In genomic region chr16:20868890-20869289, GRCh38 we compare ENCODE assay signal across 10 cellular contexts. TPM values are rescaled to one million over a fixed set of nuclear protein-coding genes. Genes with fewer than 3 reads are reported as not detected.
A peak's percentile ranks its signal among the peaks of the same experiment; 100 is the strongest.
DNase-seq lines count a peak whose midpoint lies in the region; FAIRE-seq and TF ChIP-seq lines count a peak whose summit lies in the region.
"Had no signal": no experiment of that assay in that cellular context is flagged by ENCODE, and none has a peak within 500 bp of the region (broad histone marks: within the 10 kb centered on the region; RNA-seq: fewer than 3 reads in every experiment).

No MANE protein-coding gene starts in this region.

- TF ChIP-seq POLR2A in breast epithelium (IDR thresholded peaks at IDR 0.05) = no peak

- FAIRE-seq in small intestine (lab: Jason Lieb, UNC) = no peak
- FAIRE-seq: GM12892 had no signal

- WGBS in small intestine, 3 donors = 6 to 32% (median 16%) methylated on average over 3 of the region's 3 CpGs

- no peak for TF ChIP-seq CTCF in breast epithelium (IDR thresholded peaks at IDR 0.05)
- TF ChIP-seq CTCF in GM20000 (IDR thresholded peaks at IDR 0.05; ENCODE audit: extremely low read depth, missing control alignments) = no peak

- intact Hi-C loops in breast epithelium (cut with DNase I; ENCODE audit: low total_unique reads) = no loop called here

- peak; percentile 37 for DNase-seq in HT-29 (ENCODE audit: low spot score)
- DNase-seq in breast epithelium (ENCODE audit: low spot score in 2 of 2) = peak in 1 of 2 donors; percentile 56
- DNase-seq in iris pigment epithelial cell (ENCODE audit: low read depth) = peak; percentile 39
- peak; percentile 88 for DNase-seq in small intestine
- no peak for DNase-seq in NCI-H2107 (lab: John Stamatoyannopoulos, UW)
- no peak for DNase-seq in retina
- DNase-seq in OCI-M2 (lab: John Stamatoyannopoulos, UW; ENCODE audit: unreplicated experiment) = no peak
- DNase-seq in GM20000 (ENCODE audit: low spot score) = no peak
- DNase-seq: activated CD4-positive, alpha-beta T cell treated with anti-CD3 and anti-CD28 coated beads, Interleukin-2, amount 50 U/mL, for 1 hour had no signal

- no peaks in the 10 kb centered on the region for H3K27me3 ChIP-seq in breast epithelium
- no peaks in the 10 kb centered on the region for H3K27me3 ChIP-seq in small intestine (ENCODE audit: control insufficient read depth in 2 of 2, insufficient read depth in 2 of 2, low read length in 2 of 2)

- H3K4me3 ChIP-seq in breast epithelium (no peak overlapping the region), small intestine (ENCODE audit: low read depth in 1 of 2, low read length in 2 of 2) (no peak overlapping the region)

- H3K4me1 ChIP-seq in breast epithelium (peaks cover 10 to 19% of the 10 kb centered on the region in 2 donors), small intestine (ENCODE audit: control insufficient read depth in 2 of 2, insufficient read depth in 1 of 2, low read depth in 1 of 2, low read length in 1 of 2) (peaks cover 7 to 23% of the 10 kb centered on the region in 2 donors)

- H3K36me3 ChIP-seq in breast epithelium (no peaks in the 10 kb centered on the region), small intestine (ENCODE audit: control insufficient read depth in 2 of 2, insufficient read depth in 2 of 2, low read length in 2 of 2) (no peaks in the 10 kb centered on the region)

- H3K27ac ChIP-seq in breast epithelium (peak overlapping the region; percentile 45 to 68), small intestine (ENCODE audit: low read depth in 1 of 2, low read length in 1 of 2) (peak overlapping the region; percentile 29 to 30)

- H3K9me3 ChIP-seq in breast epithelium (no peaks in the 10 kb centered on the region), small intestine (ENCODE audit: control insufficient read depth, low read depth) (no peaks in the 10 kb centered on the region)

RNA-seq across cellular contexts. Expression of gene DCUN1D3, which starts 31.3 kb away (rescaled TPM):
- 8.8 and 8.9 TPM in 2 replicates for total RNA-seq in HT-29 (2014; rRNA removed; shearing (Covaris generic))
- 10 to 100 TPM; 22.7 to 43.8 (median 26.2) TPM for total RNA-seq in breast epithelium
- polyA plus RNA-seq in small intestine = 1 to 10 TPM; 1.6 to 4.8 (median 2.7) TPM

RNA-seq across cellular contexts. Expression of gene LYRM1, which starts 31.7 kb away (rescaled TPM):
- total RNA-seq in HT-29 (2014; rRNA removed; shearing (Covaris generic)) = 28.5 and 36.5 TPM in 2 replicates
- 10 to 100 TPM; 42.6 to 54.6 (median 50.9) TPM for total RNA-seq in breast epithelium
- 10 to 100 TPM; 18.1 to 53.0 (median 37.6) TPM for polyA plus RNA-seq in small intestine

Comparison
In these comparisons a context has a peak if more than half of its experiments do, and no peak if none do; other contexts are left out.
1. DNase-seq: peak in HT-29 (single experiment), iris pigment epithelial cell (single experiment) and small intestine (single experiment); none in NCI-H2107 (single experiment), retina (single experiment), OCI-M2 (single experiment) and GM20000 (single experiment).